ENCODE assay signal across 10 cellular contexts in the genomic region with DNA sequence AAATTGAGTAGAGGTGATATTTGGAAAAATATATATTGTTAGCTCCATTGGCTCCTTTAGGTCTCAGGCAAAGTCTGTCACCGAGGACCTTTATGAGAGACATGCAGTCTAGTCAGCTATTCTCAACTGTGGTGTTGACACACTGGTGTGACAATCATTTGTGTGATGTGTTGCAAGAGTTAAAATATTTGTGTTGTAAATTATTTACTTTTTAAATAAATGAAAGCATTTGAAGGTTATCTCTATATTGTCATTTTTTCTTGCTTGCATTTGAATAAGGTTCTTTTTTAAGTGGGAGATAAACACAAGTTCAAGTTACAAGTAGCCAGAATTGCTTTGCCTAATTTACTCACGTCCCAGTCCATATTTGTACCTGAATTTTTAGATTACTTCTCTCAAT. TPM values are rescaled to one million over a fixed set of nuclear protein-coding genes. Genes with fewer than 3 reads are reported as not detected.
A peak's percentile ranks its signal among the peaks of the same experiment; 100 is the strongest.
DNase-seq lines count a peak whose midpoint lies in the region; ATAC-seq and TF ChIP-seq lines count a peak whose summit lies in the region.
"Had no signal": no experiment of that assay in that cellular context is flagged by ENCODE, and none has a peak within 500 bp of the region (broad histone marks: within the 10 kb centered on the region; RNA-seq: fewer than 3 reads in every experiment).

No MANE protein-coding gene starts in this region.

- TF ChIP-seq CTCF in SU-DHL-6 (IDR thresholded peaks at IDR 0.05; ENCODE audit: insufficient read depth, low read length, poor library complexity, severe bottlenecking), result no peak
- no peak for TF ChIP-seq CTCF in upper lobe of right lung (IDR thresholded peaks at IDR 0.05)
- TF ChIP-seq CTCF in endodermal cell (conservative IDR thresholded peaks at IDR 0.05), result no peak

- ATAC-seq in upper lobe of right lung, result no peak

- H3K36me3 ChIP-seq in SU-DHL-6 (ENCODE audit: low read length), result peaks cover 72% of the 10 kb centered on the region
- H3K36me3 ChIP-seq in upper lobe of right lung, result no peaks in the 10 kb centered on the region
- no peaks in the 10 kb centered on the region for H3K36me3 ChIP-seq in endodermal cell (ENCODE audit: control insufficient read depth, insufficient read depth, low read length)

- H3K4me2 ChIP-seq in SU-DHL-6 (ENCODE audit: low read depth, low read length, poor library complexity, severe bottlenecking), result peak overlapping the region; percentile 90

- H3F3A ChIP-seq in SU-DHL-6 (ENCODE audit: insufficient read depth), result peaks cover 61% of the 10 kb centered on the region

- H3K4me1 ChIP-seq in upper lobe of right lung, result peaks cover 37% of the 10 kb centered on the region
- no peaks in the 10 kb centered on the region for H3K4me1 ChIP-seq in endodermal cell (ENCODE audit: control insufficient read depth, insufficient read depth, low read length)

- 83 to 92% methylated on average over 2 of the region's 2 CpGs for WGBS in endodermal cell (ENCODE audit: insufficient coverage in 1 of 2, insufficient read length in 1 of 2), 2 experiments

- peak overlapping the region; percentile 55 for H3K4me3 Mint-ChIP-seq in activated naive CD4-positive, alpha-beta T cell treated with anti-CD3 and anti-CD28 coated beads, Interleukin-2, amount 10 ng/mL, durations not matched to agents 7 days and 5 days
- H3K4me3 Mint-ChIP-seq in endodermal cell, result no peak overlapping the region

- intact Hi-C loops in upper lobe of right lung (cut with DNase I), result no loop called here

- peaks cover 41% of the 10 kb centered on the region for H3K4me1 Mint-ChIP-seq in activated naive CD4-positive, alpha-beta T cell treated with anti-CD3 and anti-CD28 coated beads, Interleukin-2, amount 10 ng/mL, durations not matched to agents 7 days and 5 days
- peaks cover 28% of the 10 kb centered on the region for H3K4me1 Mint-ChIP-seq in endodermal cell

- H4K20me1 ChIP-seq in SU-DHL-6 (ENCODE audit: low read depth, low read length), result peaks cover 60% of the 10 kb centered on the region

- H3K27ac Mint-ChIP-seq in activated naive CD4-positive, alpha-beta T cell treated with anti-CD3 and anti-CD28 coated beads, Interleukin-2, amount 10 ng/mL, durations not matched to agents 7 days and 5 days, result peak overlapping the region; percentile 85
- no peak overlapping the region for H3K27ac Mint-ChIP-seq in endodermal cell

- H3K79me2 ChIP-seq in SU-DHL-6 (ENCODE audit: insufficient read depth, low read length), result peaks cover 93% of the 10 kb centered on the region

- DNase-seq in activated naive CD4-positive, alpha-beta T cell treated with anti-CD3 and anti-CD28 coated beads, Interleukin-2, amount 10 ng/mL, durations not matched to agents 7 days and 5 days, result no peak
- DNase-seq in activated naive CD4-positive, alpha-beta T cell (lab: John Stamatoyannopoulos, UW), result no peak
- DNase-seq in kidney tubule cell (ENCODE audit: low spot score) (peak; percentile 10), upper lobe of right lung (no peak), NCI-H2196 (lab: John Stamatoyannopoulos, UW; ENCODE audit: unreplicated experiment) (no peak), endodermal cell (no peak), NCI-H524 treated with DMSO at 0.1 percent for 48 hours (lab: John Stamatoyannopoulos, UW) (no peak)
- DNase-seq: stimulated activated CD4-positive, alpha-beta T cell treated with anti-CD3 and anti-CD28 coated beads, Interleukin-4, amount 100 ng/mL, for 1 hour had no signal

- H3K36me3 Mint-ChIP-seq in activated naive CD4-positive, alpha-beta T cell treated with anti-CD3 and anti-CD28 coated beads, Interleukin-2, amount 10 ng/mL, durations not matched to agents 7 days and 5 days, result peaks cover 27% of the 10 kb centered on the region
- H3K36me3 Mint-ChIP-seq in endodermal cell (ENCODE audit: low read depth), result no peaks in the 10 kb centered on the region

- H3K27me3 ChIP-seq in SU-DHL-6 (ENCODE audit: low read length), result no peaks in the 10 kb centered on the region
- no peaks in the 10 kb centered on the region for H3K27me3 ChIP-seq in upper lobe of right lung
- H3K27me3 ChIP-seq in endodermal cell (ENCODE audit: control insufficient read depth, insufficient read depth, low read length, poor library complexity, severe bottlenecking), result no peaks in the 10 kb centered on the region

- H3K9ac ChIP-seq in SU-DHL-6 (ENCODE audit: low read length), result peak overlapping the region; percentile 99
- H3K9ac ChIP-seq in endodermal cell (ENCODE audit: extremely low read depth, low read length, poor library complexity, severe bottlenecking), result no peak overlapping the region

- no peaks in the 10 kb centered on the region for H3K9me3 Mint-ChIP-seq in activated naive CD4-positive, alpha-beta T cell treated with anti-CD3 and anti-CD28 coated beads, Interleukin-2, amount 10 ng/mL, durations not matched to agents 7 days and 5 days
- H3K9me3 Mint-ChIP-seq in endodermal cell, result no peaks in the 10 kb centered on the region

- no peaks in the 10 kb centered on the region for H3K27me3 Mint-ChIP-seq in activated naive CD4-positive, alpha-beta T cell treated with anti-CD3 and anti-CD28 coated beads, Interleukin-2, amount 10 ng/mL, durations not matched to agents 7 days and 5 days
- peaks cover 2% of the 10 kb centered on the region for H3K27me3 Mint-ChIP-seq in endodermal cell (ENCODE audit: insufficient read depth)

- H3K9me2 ChIP-seq in SU-DHL-6 (replicated peaks; ENCODE audit: insufficient read depth, low read length), result no peaks in the 10 kb centered on the region

- H3K27ac ChIP-seq in SU-DHL-6 (ENCODE audit: low read depth, low read length) (peak overlapping the region; percentile 98), upper lobe of right lung (peak overlapping the region; percentile 99), endodermal cell (ENCODE audit: low read depth, low read length) (no peak overlapping the region)
- H3K27ac ChIP-seq: VCaP had no signal

- H3K4me3 ChIP-seq in SU-DHL-6 (ENCODE audit: insufficient read depth, low read length, poor library complexity, severe bottlenecking) (peak overlapping the region; percentile 100), upper lobe of right lung (peak overlapping the region; percentile 92), endodermal cell (ENCODE audit: low read length) (no peak overlapping the region)

- CTCF ChIA-PET in activated naive CD4-positive, alpha-beta T cell treated with anti-CD3 and anti-CD28 coated beads, Interleukin-2, amount 10 ng/mL, durations not matched to agents 7 days and 5 days (lab: Charles Lee), result interaction anchor here (0.6 kb wide), 1 partner anchor 183 kb away, joined by 3 read pairs; no protein-coding TSS in a partner anchor

- no peaks in the 10 kb centered on the region for H3K9me3 ChIP-seq in SU-DHL-6 (ENCODE audit: insufficient read depth, low read length)
- no peaks in the 10 kb centered on the region for H3K9me3 ChIP-seq in upper lobe of right lung
- H3K9me3 ChIP-seq in endodermal cell (ENCODE audit: control insufficient read depth, low read length), result no peaks in the 10 kb centered on the region

- H2AFZ ChIP-seq in SU-DHL-6 (ENCODE audit: low read depth, low read length, severe bottlenecking), result no peak overlapping the region

RNA-seq across cellular contexts. Expression of gene REL, which starts 4.3 kb away (rescaled TPM):
- total RNA-seq in upper lobe of right lung (29.1 TPM), endodermal cell (10 to 100 TPM; 11.7 to 15.9 TPM)
- 3.0 TPM for polyA plus RNA-seq in endodermal cell (2013, experiment 1 of 2)
- polyA plus RNA-seq in endodermal cell (2013, experiment 2 of 2), result 3.0 TPM
